Comparison of ENCODE assay signal across 29 cellular contexts in genomic region chr2:162106146-162106551, GRCh38. TPM values are rescaled to one million over a fixed set of nuclear protein-coding genes. Genes with fewer than 3 reads are reported as not detected.
A peak's percentile ranks its signal among the peaks of the same experiment; 100 is the strongest.
DNase-seq lines count a peak whose midpoint lies in the region; ATAC-seq and TF ChIP-seq lines count a peak whose summit lies in the region.
"Had no signal": no experiment of that assay in that cellular context is flagged by ENCODE, and none has a peak within 500 bp of the region (broad histone marks: within the 10 kb centered on the region; RNA-seq: fewer than 3 reads in every experiment).

No MANE protein-coding gene starts in this region.

- H3K27me3 ChIP-seq in A673 (replicated peaks; ENCODE audit: insufficient read depth, low read depth, low read length, poor library complexity) = no peaks in the 10 kb centered on the region
- H3K27me3 ChIP-seq in body of pancreas = no peaks in the 10 kb centered on the region
- H3K27me3 ChIP-seq: gastrocnemius medialis, neutrophil, SJCRH30 had no signal

- no peak for TF ChIP-seq CTCF in A673 (conservative IDR thresholded peaks at IDR 0.05; ENCODE audit: low read depth, low read length)
- no peak for TF ChIP-seq CTCF in body of pancreas (IDR thresholded peaks at IDR 0.05)

- no peak overlapping the region for H3K4me3 Mint-ChIP-seq in activated naive CD8-positive, alpha-beta T cell treated with anti-CD3 and anti-CD28 coated beads, Interleukin-2, amount 50 U/mL, for 24 hours
- H3K4me3 Mint-ChIP-seq: activated naive CD4-positive, alpha-beta T cell treated with anti-CD3 and anti-CD28 coated beads, Interleukin-2, amount 50 U/mL, for 24 hours; activated T-cell treated with anti-CD3 and anti-CD28 coated beads, Interleukin-2, amount 50 U/mL, for 72 hours; brain; CD4-positive, alpha-beta T cell; GM23338; stimulated activated effector memory CD8-positive, alpha-beta T cell treated with anti-CD3 and anti-CD28 coated beads, Interleukin-12 subunit alpha, Interleukin-12 subunit beta, amount 100 ng/mL, for 72 hours had no signal

- TF ChIP-seq POLR2A in body of pancreas (IDR thresholded peaks at IDR 0.05) = no peak

- no peaks in the 10 kb centered on the region for H3K4me1 Mint-ChIP-seq in activated naive CD8-positive, alpha-beta T cell treated with anti-CD3 and anti-CD28 coated beads, Interleukin-2, amount 50 U/mL, for 24 hours
- H3K4me1 Mint-ChIP-seq: activated naive CD4-positive, alpha-beta T cell treated with anti-CD3 and anti-CD28 coated beads, Interleukin-2, amount 50 U/mL, for 24 hours; GM23338; stimulated activated effector memory CD8-positive, alpha-beta T cell treated with anti-CD3 and anti-CD28 coated beads, Interleukin-12 subunit alpha, Interleukin-12 subunit beta, amount 100 ng/mL, for 72 hours had no signal

- H3K27ac Mint-ChIP-seq in activated naive CD8-positive, alpha-beta T cell treated with anti-CD3 and anti-CD28 coated beads, Interleukin-2, amount 50 U/mL, for 24 hours = no peak overlapping the region
- H3K27ac Mint-ChIP-seq: activated naive CD4-positive, alpha-beta T cell treated with anti-CD3 and anti-CD28 coated beads, Interleukin-2, amount 50 U/mL, for 24 hours; brain; CD4-positive, alpha-beta T cell; GM23338; stimulated activated effector memory CD8-positive, alpha-beta T cell treated with anti-CD3 and anti-CD28 coated beads, Interleukin-12 subunit alpha, Interleukin-12 subunit beta, amount 100 ng/mL, for 72 hours had no signal

- H3K4me1 ChIP-seq in A673 (ENCODE audit: insufficient read depth, low read length, poor library complexity, severe bottlenecking) (no peaks in the 10 kb centered on the region), body of pancreas (no peaks in the 10 kb centered on the region)
- H3K4me1 ChIP-seq: SJCRH30 had no signal

- POLR2A ChIA-PET in A673 (lab: Charles Lee; ENCODE audit: low non-redundant PET) = no interaction called here

- no peaks in the 10 kb centered on the region for H3K9me3 Mint-ChIP-seq in activated naive CD8-positive, alpha-beta T cell treated with anti-CD3 and anti-CD28 coated beads, Interleukin-2, amount 50 U/mL, for 24 hours
- H3K9me3 Mint-ChIP-seq: activated naive CD4-positive, alpha-beta T cell treated with anti-CD3 and anti-CD28 coated beads, Interleukin-2, amount 50 U/mL, for 24 hours; activated T-cell treated with anti-CD3 and anti-CD28 coated beads, Interleukin-2, amount 50 U/mL, for 72 hours; CD4-positive, alpha-beta T cell; GM23338; stimulated activated effector memory CD8-positive, alpha-beta T cell treated with anti-CD3 and anti-CD28 coated beads, Interleukin-12 subunit alpha, Interleukin-12 subunit beta, amount 100 ng/mL, for 72 hours had no signal

- H3K27me3 Mint-ChIP-seq in activated naive CD8-positive, alpha-beta T cell treated with anti-CD3 and anti-CD28 coated beads, Interleukin-2, amount 50 U/mL, for 24 hours = no peaks in the 10 kb centered on the region
- H3K27me3 Mint-ChIP-seq: activated naive CD4-positive, alpha-beta T cell treated with anti-CD3 and anti-CD28 coated beads, Interleukin-2, amount 50 U/mL, for 24 hours; brain; CD4-positive, alpha-beta T cell had no signal

- H3K27ac ChIP-seq in A673 (ENCODE audit: low read depth, low read length, poor library complexity, severe bottlenecking) (no peak overlapping the region), body of pancreas (no peak overlapping the region)
- H3K27ac ChIP-seq: gastrocnemius medialis, neutrophil, SJCRH30, thoracic aorta had no signal

- H3K9me3 ChIP-seq in A673 (ENCODE audit: low read depth, low read length, poor library complexity, severe bottlenecking) (no peaks in the 10 kb centered on the region), body of pancreas (no peaks in the 10 kb centered on the region)
- H3K9me3 ChIP-seq: gastrocnemius medialis, neutrophil, SJCRH30, thoracic aorta had no signal

- BruUV-seq in A673 (replicated peaks; lab: Mats Ljungman, UMichigan) = no TSS peak

- CTCF ChIA-PET in A673 (lab: Charles Lee) = no interaction called here

- H3K4me3 ChIP-seq in A673 (ENCODE audit: low read depth, low read length, poor library complexity, severe bottlenecking) (no peak overlapping the region), body of pancreas (no peak overlapping the region)
- H3K4me3 ChIP-seq: gastrocnemius medialis, GM23338, SJCRH30, thoracic aorta had no signal

- DNase-seq in A673 (ENCODE audit: low spot score) = peak; percentile 19
- peak; percentile 81 for DNase-seq in GM04503 (ENCODE audit: low read depth)
- no peak for DNase-seq in body of pancreas
- DNase-seq in left ventricle myocardium superior = no peak
- no peak for DNase-seq in COLO668 (lab: John Stamatoyannopoulos, UW; ENCODE audit: unreplicated experiment)
- no peak for DNase-seq in activated naive CD8-positive, alpha-beta T cell treated with anti-CD3 and anti-CD28 coated beads, Interleukin-2, amount 50 U/mL, for 24 hours
- DNase-seq in NCI-H446 (lab: John Stamatoyannopoulos, UW) = no peak
- DNase-seq: ACHN; activated CD8-positive, alpha-beta memory T cell treated with anti-CD3 and anti-CD28 coated beads for 24 hours; activated T-cell treated with anti-CD3 and anti-CD28 coated beads, Interleukin-2, amount 50 U/mL, for 72 hours; CD4-positive, alpha-beta T cell; cortex of kidney; DMS79; gastrocnemius medialis; Karpas-422; NCI-H1105; NCI-H2107; NCI-H526 treated with DMSO at 0.1 percent for 48 hours; SJCRH30 had no signal

- intact Hi-C loops in A673 (cut with micrococcal nuclease; ENCODE audit: unreplicated experiment) = no loop called here
- intact Hi-C loops in body of pancreas (cut with DNase I) = no loop called here
- intact Hi-C loops in left ventricle myocardium superior (cut with micrococcal nuclease) = no loop called here

- peak; percentile 30 for ATAC-seq in body of pancreas
- peak; percentile 52 for ATAC-seq in left ventricle myocardium superior
- ATAC-seq in activated naive CD8-positive, alpha-beta T cell treated with anti-CD3 and anti-CD28 coated beads, Interleukin-2, amount 50 U/mL, for 24 hours = no peak
- no peak for ATAC-seq in HG02798 (IDR thresholded peaks at IDR 0.05; ENCODE audit: poor library complexity, unreplicated experiment)
- ATAC-seq: activated T-cell treated with anti-CD3 and anti-CD28 coated beads, Interleukin-2, amount 50 U/mL, for 72 hours; gastrocnemius medialis; GM23338; stimulated activated effector memory CD8-positive, alpha-beta T cell treated with anti-CD3 and anti-CD28 coated beads, Interleukin-12 subunit alpha, Interleukin-12 subunit beta, amount 100 ng/mL, for 72 hours had no signal

- 70 to 72% methylated on average over 3 of the region's 3 CpGs for WGBS in body of pancreas, 2 donors

- no peaks in the 10 kb centered on the region for H3K36me3 Mint-ChIP-seq in activated naive CD8-positive, alpha-beta T cell treated with anti-CD3 and anti-CD28 coated beads, Interleukin-2, amount 50 U/mL, for 24 hours (ENCODE audit: low read depth)
- H3K36me3 Mint-ChIP-seq: activated naive CD4-positive, alpha-beta T cell treated with anti-CD3 and anti-CD28 coated beads, Interleukin-2, amount 50 U/mL, for 24 hours; brain; stimulated activated effector memory CD8-positive, alpha-beta T cell treated with anti-CD3 and anti-CD28 coated beads, Interleukin-12 subunit alpha, Interleukin-12 subunit beta, amount 100 ng/mL, for 72 hours had no signal

- H3K36me3 ChIP-seq in A673 (ENCODE audit: insufficient read depth, low read length, poor library complexity, severe bottlenecking) (no peaks in the 10 kb centered on the region), body of pancreas (replicated peaks in 1 of 2; ENCODE audit: insufficient read depth in 1 of 2, low read depth in 2 of 2) (no peaks in the 10 kb centered on the region)
- H3K36me3 ChIP-seq: gastrocnemius medialis, neutrophil, SJCRH30, thoracic aorta had no signal

RNA-seq across cellular contexts. Expression of gene DPP4, which starts 32.1 kb away (rescaled TPM):
- total RNA-seq in A673 (2021) (0.80 and 1.4 TPM in 2 replicates), body of pancreas (1 to 10 TPM in 1 of 2 donors, under 1 TPM in 1; 0.99 to 7.5 TPM), left ventricle myocardium superior (6.7 TPM)
- total RNA-seq: SJCRH30 had no signal

RNA-seq across cellular contexts. Expression of gene GCG, which starts 45.9 kb away (rescaled TPM):
- total RNA-seq in A673 (2021) (not detected in 2 replicates), body of pancreas (100 to 1,000 TPM; 129 to 464 TPM), left ventricle myocardium superior (not detected)
- total RNA-seq: activated T-cell treated with anti-CD3 and anti-CD28 coated beads, Interleukin-2, amount 50 U/mL, for 72 hours; CD4-positive, alpha-beta T cell; gastrocnemius medialis; GM23338; liver; renal cortical epithelial cell; SJCRH30; T-helper 2 cell treated with Interferon-gamma antibody and Interleukin-4, amounts not matched to agents 100 ng/mL and 5 ng/mL, for 36 hours; thoracic aorta had no signal

Comparison
In these comparisons a context has a peak if more than half of its experiments do, and no peak if none do; other contexts are left out.
1. DNase-seq: peak in A673 (single experiment) and GM04503 (single experiment); none in body of pancreas (0 of 4), left ventricle myocardium superior (single experiment), COLO668 (single experiment), activated naive CD8-positive, alpha-beta T cell treated with anti-CD3 and anti-CD28 coated beads, Interleukin-2, amount 50 U/mL, for 24 hours (single experiment) and NCI-H446 (0 of 2).
2. ATAC-seq: peak in body of pancreas (single experiment) and left ventricle myocardium superior (single experiment); none in activated naive CD8-positive, alpha-beta T cell treated with anti-CD3 and anti-CD28 coated beads, Interleukin-2, amount 50 U/mL, for 24 hours (single experiment) and HG02798 (single experiment).
3. RNA of gene GCG, which starts 45.9 kb away (total RNA-seq): 129 to 464 TPM in body of pancreas; not detected in A673 and not detected in left ventricle myocardium superior (single experiment); every median in the first group is over 100 times any median in the second.